ENCODE assay signal across 9 cellular contexts in genomic region chr16:23842137-23842600, GRCh38. TPM values are rescaled to one million over a fixed set of nuclear protein-coding genes. Genes with fewer than 3 reads are reported as not detected.
DNase-seq lines count a peak whose midpoint lies in the region; ATAC-seq and TF ChIP-seq lines count a peak whose summit lies in the region.
"Had no signal": no experiment of that assay in that cellular context is flagged by ENCODE, and none has a peak within 500 bp of the region (broad histone marks: within the 10 kb centered on the region; RNA-seq: fewer than 3 reads in every experiment).

No MANE protein-coding gene starts in this region.

- CTCF ChIA-PET in GM10248 (lab: Yijun Ruan, JAX): interaction anchor here (0.8 to 4.0 kb wide), 9 partner anchors 13 to 173 kb away, joined by 3 to 17 read pairs (median 5); no protein-coding TSS in a partner anchor
- CTCF ChIA-PET in activated CD4-positive, alpha-beta memory T cell treated with anti-CD3 and anti-CD28 coated beads for 36 hours (lab: Charles Lee): interaction anchor here (0.7 to 2.0 kb wide), 4 partner anchors 38 to 173 kb away, joined by 3 to 10 read pairs (median 4); no protein-coding TSS in a partner anchor

- peaks cover 87% of the 10 kb centered on the region for H3K4me1 Mint-ChIP-seq in activated CD4-positive, alpha-beta memory T cell treated with anti-CD3 and anti-CD28 coated beads for 36 hours (ENCODE audit: low read depth)

- H3K4me3 Mint-ChIP-seq in activated CD4-positive, alpha-beta memory T cell treated with anti-CD3 and anti-CD28 coated beads for 36 hours: peak overlapping the region; percentile 14

- peaks cover 9% of the 10 kb centered on the region for H3K27me3 ChIP-seq in brain microvascular endothelial cell (replicated peaks)

- intact Hi-C loops in activated CD4-positive, alpha-beta memory T cell treated with anti-CD3 and anti-CD28 coated beads for 36 hours (cut with micrococcal nuclease): loop anchor here (1.0 to 10.0 kb wide), 14 partner anchors 11 to 883 kb away; partner anchors contain the start of gene TNRC6A
- intact Hi-C loops in sciatic nerve (cut with DNase I): no loop called here

- no peak overlapping the region for H3K4me3 ChIP-seq in brain microvascular endothelial cell (ENCODE audit: low read depth, low read length)

- H3K36me3 ChIP-seq in brain microvascular endothelial cell (replicated peaks): no peaks in the 10 kb centered on the region

- ATAC-seq in GM19328 (IDR thresholded peaks at IDR 0.05; ENCODE audit: unreplicated experiment) (peak; percentile 48), HG03060 (IDR thresholded peaks at IDR 0.05; ENCODE audit: low read depth, unreplicated experiment) (peak; percentile 63), sciatic nerve (no peak)

- peaks cover 25% of the 10 kb centered on the region for H3K36me3 Mint-ChIP-seq in activated CD4-positive, alpha-beta memory T cell treated with anti-CD3 and anti-CD28 coated beads for 36 hours

- in situ Hi-C loops in brain microvascular endothelial cell (cut with HindIII; ENCODE audit: low pct_ligation_motif_present, low sequenced_read_pairs): no loop called here

- H3K27ac ChIP-seq in brain microvascular endothelial cell: no peak overlapping the region

- peak; percentile 65 for DNase-seq in GM10248 (ENCODE audit: extremely low spot score)
- peak; percentile 71 for DNase-seq in activated CD4-positive, alpha-beta memory T cell treated with anti-CD3 and anti-CD28 coated beads for 36 hours
- DNase-seq in amygdala (lab: John Stamatoyannopoulos, UW): no peak
- DNase-seq in brain microvascular endothelial cell: no peak
- DNase-seq in NCI-H1417 (lab: John Stamatoyannopoulos, UW): no peak
- DNase-seq in sciatic nerve (ENCODE audit: low spot score): no peak
- DNase-seq: DMS 273 treated with DMSO at 0.1 percent for 48 hours had no signal

- TF ChIP-seq CTCF in GM10248 (IDR thresholded peaks at IDR 0.05; ENCODE audit: control extremely low read depth, extremely low read depth, low read depth, missing control alignments): no peak
- no peak for TF ChIP-seq CTCF in brain microvascular endothelial cell (IDR thresholded peaks at IDR 0.05; ENCODE audit: low read depth, low read length, missing control alignments)

- POLR2A ChIA-PET in GM10248 (lab: Yijun Ruan, JAX): interaction anchor here (0.6 kb wide), 1 partner anchor 37 kb away, joined by 3 read pairs; no protein-coding TSS in a partner anchor
- POLR2A ChIA-PET in activated CD4-positive, alpha-beta memory T cell treated with anti-CD3 and anti-CD28 coated beads for 36 hours (lab: Charles Lee): interaction anchor here (0.6 to 3.2 kb wide), 7 partner anchors 15 to 157 kb away, joined by 3 to 14 read pairs (median 5); no protein-coding TSS in a partner anchor

- H3K9me3 Mint-ChIP-seq in activated CD4-positive, alpha-beta memory T cell treated with anti-CD3 and anti-CD28 coated beads for 36 hours: no peaks in the 10 kb centered on the region

- peak overlapping the region; percentile 68 for H3K27ac Mint-ChIP-seq in activated CD4-positive, alpha-beta memory T cell treated with anti-CD3 and anti-CD28 coated beads for 36 hours

- no peaks in the 10 kb centered on the region for H3K27me3 Mint-ChIP-seq in activated CD4-positive, alpha-beta memory T cell treated with anti-CD3 and anti-CD28 coated beads for 36 hours

RNA-seq across cellular contexts. Expression of gene PRKCB, which starts 6.4 kb away (rescaled TPM):
- total RNA-seq in activated CD4-positive, alpha-beta memory T cell treated with anti-CD3 and anti-CD28 coated beads for 36 hours: 10 to 100 TPM; 56.3 to 57.9 TPM
- total RNA-seq in sciatic nerve: 12.7 TPM

Comparison
In these comparisons a context has a peak if more than half of its experiments do, and no peak if none do; other contexts are left out.
1. DNase-seq: peak in GM10248 (single experiment) and activated CD4-positive, alpha-beta memory T cell treated with anti-CD3 and anti-CD28 coated beads for 36 hours (single experiment); none in amygdala (0 of 56), brain microvascular endothelial cell (single experiment), NCI-H1417 (0 of 3) and sciatic nerve (single experiment).